Comparison of ENCODE assay signal across 9 cellular contexts in the genomic region with DNA sequence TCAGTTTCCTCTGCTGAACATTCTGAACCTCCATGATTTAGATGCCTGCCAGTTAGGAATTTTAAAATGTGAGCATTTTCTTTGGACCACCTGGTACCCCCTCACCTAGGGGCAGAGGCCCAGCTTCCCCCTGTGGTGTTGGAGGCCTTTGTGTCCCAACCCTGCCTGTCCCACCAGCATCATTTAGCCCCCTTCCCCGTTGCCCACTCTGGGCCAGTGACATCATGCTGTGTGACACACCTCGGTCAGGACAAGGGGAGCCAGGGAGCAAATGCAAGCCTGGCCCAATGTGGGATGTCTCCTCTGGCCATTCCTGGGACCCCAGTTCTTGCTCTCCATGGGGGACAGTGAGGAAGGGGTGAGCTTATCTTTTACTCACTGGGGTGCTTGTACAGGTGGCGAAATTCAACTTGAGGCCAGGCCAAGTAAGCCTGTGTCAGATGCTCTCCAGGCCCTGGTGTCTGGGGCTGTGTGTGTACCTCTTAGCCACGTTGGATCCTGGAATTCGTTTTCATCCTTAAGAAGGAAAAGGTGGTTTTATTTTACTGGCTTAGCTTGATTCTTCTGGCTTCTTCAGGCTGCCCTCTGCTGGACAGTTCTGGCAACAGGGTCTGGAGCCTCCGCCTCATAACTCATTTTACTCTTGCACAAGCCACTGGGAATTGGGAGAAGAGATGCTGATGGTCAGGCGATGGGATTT. TPM values are rescaled to one million over a fixed set of nuclear protein-coding genes. Genes with fewer than 3 reads are reported as not detected.
A peak's percentile ranks its signal among the peaks of the same experiment; 100 is the strongest.
DNase-seq lines count a peak whose midpoint lies in the region; ATAC-seq, FAIRE-seq and TF ChIP-seq lines count a peak whose summit lies in the region.
"Had no signal": no experiment of that assay in that cellular context is flagged by ENCODE, and none has a peak within 500 bp of the region (broad histone marks: within the 10 kb centered on the region; RNA-seq: fewer than 3 reads in every experiment).

No MANE protein-coding gene starts in this region.

- H4K20me1 ChIP-seq in PC-9 (ENCODE audit: insufficient read depth), result no peaks in the 10 kb centered on the region

- ATAC-seq in left lung (peak; percentile 78), GM21723 (IDR thresholded peaks at IDR 0.05; ENCODE audit: unreplicated experiment) (no peak), GM18873 (IDR thresholded peaks at IDR 0.05; ENCODE audit: low FRiP score, unreplicated experiment) (no peak)

- intact Hi-C loops in PC-9 (cut with micrococcal nuclease; ENCODE audit: unreplicated experiment), result loop anchor here (5.0 kb wide), 2 partner anchors 200 to 1045 kb away; no protein-coding TSS in a partner anchor
- intact Hi-C loops in left lung (cut with DNase I), result loop anchor here in 1 of 2 donors (5.0 kb wide), 1 partner anchor 200 kb away; no protein-coding TSS in a partner anchor
- intact Hi-C loops in testis (cut with DNase I; ENCODE audit: low total_unique reads), result no loop called here

- TF ChIP-seq CTCF in D721Med (IDR thresholded peaks at IDR 0.05; ENCODE audit: insufficient read depth, missing control alignments) (peak; percentile 84), HFF-Myc (IDR thresholded peaks at IDR 0.05; ENCODE audit: low read depth, low read length, missing control alignments) (peak; percentile 95), PC-9 (conservative IDR thresholded peaks at IDR 0.05) (peak; percentile 81), left lung (IDR thresholded peaks at IDR 0.05) (peak; percentile 62 to 76), testis (IDR thresholded peaks at IDR 0.05) (peak; percentile 38 to 70 (median 69))

- H3K4me3 ChIP-seq in HFF-Myc (replicated peaks; ENCODE audit: low read depth, low read length), result no peak overlapping the region
- no peak overlapping the region for H3K4me3 ChIP-seq in PC-9
- H3K4me3 ChIP-seq in left lung, result no peak overlapping the region
- no peak overlapping the region for H3K4me3 ChIP-seq in testis

- H3K9me2 ChIP-seq in PC-9 (ENCODE audit: insufficient read depth), result no peaks in the 10 kb centered on the region

- FAIRE-seq in D721Med (lab: Jason Lieb, UNC), result no peak
- FAIRE-seq: TTC549 had no signal

- CTCF ChIA-PET in PC-9 (lab: Charles Lee), result interaction anchor here (0.7 to 1.7 kb wide), 8 partner anchors 9 to 1045 kb away, joined by 4 to 13 read pairs (median 6); no protein-coding TSS in a partner anchor

- TF ChIP-seq POLR2A in testis (IDR thresholded peaks at IDR 0.05), result no peak

- no peaks in the 10 kb centered on the region for H3K4me1 ChIP-seq in PC-9 (replicated peaks; ENCODE audit: insufficient read depth)
- no peaks in the 10 kb centered on the region for H3K4me1 ChIP-seq in left lung
- peaks cover 3% of the 10 kb centered on the region for H3K4me1 ChIP-seq in testis

- BruUV-seq in PC-9 (replicated peaks; lab: Mats Ljungman, UMichigan), result no TSS peak

- H3K27ac ChIP-seq in PC-9 (no peak overlapping the region), left lung (no peak overlapping the region), testis (no peak overlapping the region)

- no peaks in the 10 kb centered on the region for H3F3A ChIP-seq in PC-9 (ENCODE audit: insufficient read depth, low read depth)

- POLR2A ChIA-PET in PC-9 (lab: Charles Lee; ENCODE audit: unreplicated experiment), result interaction anchor here (0.5 kb wide), 1 partner anchor 375 kb away, joined by 7 read pairs; no protein-coding TSS in a partner anchor

- no peaks in the 10 kb centered on the region for H3K9me3 ChIP-seq in PC-9 (ENCODE audit: insufficient read depth, low read depth)
- no peaks in the 10 kb centered on the region for H3K9me3 ChIP-seq in left lung
- no peaks in the 10 kb centered on the region for H3K9me3 ChIP-seq in testis

- no peaks in the 10 kb centered on the region for H3K27me3 ChIP-seq in PC-9 (ENCODE audit: insufficient read depth, low read depth)
- no peaks in the 10 kb centered on the region for H3K27me3 ChIP-seq in left lung
- H3K27me3 ChIP-seq in testis, result no peaks in the 10 kb centered on the region

- H3K36me3 ChIP-seq in PC-9 (ENCODE audit: low read depth), result no peaks in the 10 kb centered on the region
- peaks cover 0 to 7% of the 10 kb centered on the region in 2 donors for H3K36me3 ChIP-seq in left lung
- no peaks in the 10 kb centered on the region for H3K36me3 ChIP-seq in testis (ENCODE audit: low read depth, missing control alignments)

- no peaks in the 10 kb centered on the region for H3K79me2 ChIP-seq in PC-9 (ENCODE audit: low read depth)

- WGBS in testis, 2 donors, result 53 to 62% methylated on average over 7 of the region's 7 CpGs

- no peak overlapping the region for H2AFZ ChIP-seq in PC-9

- H3K4me2 ChIP-seq in PC-9, result no peak overlapping the region

- DNase-seq in D721Med (ENCODE audit: insufficient read length, low spot score) (peak; percentile 46), HFF-Myc (ENCODE audit: extremely low read depth, low read depth) (peak; percentile 36), PC-9 (peak in 1 of 2 experiments; percentile 70), cerebellar cortex (ENCODE audit: low spot score) (peak; percentile 76), left lung (peak in 1 of 2 donors; percentile 48), testis (peak; percentile 79)

RNA-seq across cellular contexts. Expression of gene MYZAP, which starts 49.7 kb away (rescaled TPM):
- total RNA-seq in PC-9 (2021) (3.5 and 5.9 TPM in 2 replicates), left lung (10 to 100 TPM; 17.1 to 20.0 TPM), testis (1 to 10 TPM; 3.3 to 6.8 TPM)
- 5.6 TPM for polyA plus RNA-seq in testis (ENCODE audit: insufficient read depth, low read depth, low replicate concordance)
